1 cellular context compared by ENCODE assay signal in genomic region chr12:104342635-104343249, GRCh38.
TF ChIP-seq lines count a peak whose summit lies in the region.

No MANE protein-coding gene starts in this region.

TF ChIP-seq in A549, 52 proteins besides CTCF, POLR2A, EP300 and RAD21 (continued from another document):
- TF ChIP-seq REST (IDR thresholded peaks at IDR 0.05) = no peak
- TF ChIP-seq NFE2L2 (conservative IDR thresholded peaks at IDR 0.05; ENCODE audit: low read length) = no peak
- TF ChIP-seq HES2 (IDR thresholded peaks at IDR 0.05) = no peak
- TF ChIP-seq TFCP2L1 (CRISPR knock-in tag; IDR thresholded peaks at IDR 0.05) = peak; percentile 87
- TF ChIP-seq RARB (CRISPR knock-in tag; IDR thresholded peaks at IDR 0.05) = no peak
- TF ChIP-seq PHF8 (IDR thresholded peaks at IDR 0.05; ENCODE audit: borderline replicate concordance, low read depth) = no peak
- no peak for TF ChIP-seq HDAC2 (IDR thresholded peaks at IDR 0.05)
- TF ChIP-seq JUNB (IDR thresholded peaks at IDR 0.05) = no peak
- no peak for TF ChIP-seq ZC3H11A (IDR thresholded peaks at IDR 0.05)
- TF ChIP-seq RNF2 (IDR thresholded peaks at IDR 0.05; ENCODE audit: borderline replicate concordance, low read depth) = no peak
- TF ChIP-seq BCL3 (IDR thresholded peaks at IDR 0.05) = no peak
- no peak for TF ChIP-seq MAZ (IDR thresholded peaks at IDR 0.05; ENCODE audit: borderline replicate concordance, low read depth, low read length)
- TF ChIP-seq RCOR1 (IDR thresholded peaks at IDR 0.05; ENCODE audit: low read depth, low read length) = no peak
- no peak for TF ChIP-seq CBX2 (IDR thresholded peaks at IDR 0.05; ENCODE audit: borderline replicate concordance, low read depth)
- no peak for TF ChIP-seq EHF (CRISPR knock-in tag; IDR thresholded peaks at IDR 0.05)
- TF ChIP-seq FOXS1 (CRISPR knock-in tag; IDR thresholded peaks at IDR 0.05) = no peak
- TF ChIP-seq RFX5 (IDR thresholded peaks at IDR 0.05) = no peak
- 0 out of 2 replicates have a peak, but pooled peaks have one; percentile 14 for TF ChIP-seq ATOH8 (CRISPR knock-in tag; IDR thresholded peaks at IDR 0.05; ENCODE audit: low read depth)
- no peak for TF ChIP-seq CHD4 (IDR thresholded peaks at IDR 0.05; ENCODE audit: borderline replicate concordance)
- TF ChIP-seq KDM5A (IDR thresholded peaks at IDR 0.05) = no peak
- TF ChIP-seq ZNF302 (CRISPR knock-in tag; IDR thresholded peaks at IDR 0.05) = no peak
- no peak for TF ChIP-seq HOXB13 (CRISPR knock-in tag; IDR thresholded peaks at IDR 0.05; ENCODE audit: low read depth)
- TF ChIP-seq ESRRA (IDR thresholded peaks at IDR 0.05; ENCODE audit: borderline replicate concordance, low read length) = no peak
- TF ChIP-seq BHLHE40 (IDR thresholded peaks at IDR 0.05; ENCODE audit: low read depth, low read length) = no peak
- TF ChIP-seq HMGXB4 (CRISPR knock-in tag; IDR thresholded peaks at IDR 0.05; ENCODE audit: borderline replicate concordance) = no peak
- no peak for TF ChIP-seq CEBPB (IDR thresholded peaks at IDR 0.05)
- no peak for TF ChIP-seq PBX3 (IDR thresholded peaks at IDR 0.05)
- no peak for TF ChIP-seq GATA3 (IDR thresholded peaks at IDR 0.05; ENCODE audit: borderline replicate concordance)
- no peak for TF ChIP-seq MAFK (IDR thresholded peaks at IDR 0.05; ENCODE audit: partially characterized antibody)
- no peak for TF ChIP-seq ELK1 (IDR thresholded peaks at IDR 0.05; ENCODE audit: low read depth, low read length)
- no peak for TF ChIP-seq ZSCAN20 (CRISPR knock-in tag; IDR thresholded peaks at IDR 0.05)
- TF ChIP-seq NPAS2 (CRISPR knock-in tag; IDR thresholded peaks at IDR 0.05; ENCODE audit: borderline replicate concordance) = no peak
- no peak for TF ChIP-seq EHMT2 (IDR thresholded peaks at IDR 0.05; ENCODE audit: low read depth)
- peak; percentile 41; a peak in 2 of 5 replicates for TF ChIP-seq JUN (IDR thresholded peaks at IDR 0.05)
- TF ChIP-seq HEYL (CRISPR knock-in tag; IDR thresholded peaks at IDR 0.05) = no peak
- TF ChIP-seq KDM1A (IDR thresholded peaks at IDR 0.05; ENCODE audit: low read depth) = no peak
- TF ChIP-seq TP53 (CRISPR knock-in tag; IDR thresholded peaks at IDR 0.05) = peak; percentile 68; the same call in 1 of the 2 replicates
- peak; percentile 92 for TF ChIP-seq FOSB (CRISPR knock-in tag; IDR thresholded peaks at IDR 0.05)
- TF ChIP-seq FOSL2 (IDR thresholded peaks at IDR 0.05) = no peak
- TF ChIP-seq FOSL2 (CRISPR knock-in tag; IDR thresholded peaks at IDR 0.05) = no peak
TF ChIP-seq in A549: peak in this region for 9.
